ENCODE assay signal across 8 cellular contexts in genomic region chr1:244969355-244970235, GRCh38.
DNase-seq lines count a peak whose midpoint lies in the region; ATAC-seq and TF ChIP-seq lines count a peak whose summit lies in the region.

No MANE protein-coding gene starts in this region.

- TF ChIP-seq CTCF in Caco-2 (IDR thresholded peaks at IDR 0.05; ENCODE audit: insufficient read depth in 1 of 2, low read depth in 1 of 2, low read length in 1 of 2, severe bottlenecking in 1 of 2, unreplicated experiment in 1 of 2) (no peak), OCI-LY3 (IDR thresholded peaks at IDR 0.05; ENCODE audit: low read depth, low read length) (no peak), fibroblast of lung (conservative IDR thresholded peaks at IDR 0.05 in 1 of 2, IDR thresholded peaks at IDR 0.05 in 1 of 2; ENCODE audit: low read depth in 1 of 2, low read length in 2 of 2) (no peak)

- peak; percentile 22 for ATAC-seq in GM21526 (IDR thresholded peaks at IDR 0.05; ENCODE audit: low FRiP score, unreplicated experiment)
- ATAC-seq in naive thymus-derived CD8-positive, alpha-beta T cell = peak; percentile 31 to 43

- peaks cover 21% of the 10 kb centered on the region for H3K36me3 Mint-ChIP-seq in Caco-2 (ENCODE audit: insufficient read depth, unreplicated experiment)
- no peaks in the 10 kb centered on the region for H3K36me3 Mint-ChIP-seq in naive thymus-derived CD8-positive, alpha-beta T cell
- H3K36me3 Mint-ChIP-seq in stimulated activated naive CD8-positive, alpha-beta T cell treated with anti-CD3 and anti-CD28 coated beads, Interleukin-15, Interleukin-2, amounts not matched to agents 100 ng/mL and 50 ng/mL, for 24 hours (ENCODE audit: low read depth) = no peaks in the 10 kb centered on the region

- intact Hi-C loops in Caco-2 (cut with micrococcal nuclease; ENCODE audit: unreplicated experiment) = loop anchor here (1.0 to 5.0 kb wide), 6 partner anchors 16 to 509 kb away; partner anchors contain the start of genes CATSPERE, COX20 and DESI2

- no peaks in the 10 kb centered on the region for H3K9me3 Mint-ChIP-seq in Caco-2 (ENCODE audit: unreplicated experiment)
- H3K9me3 Mint-ChIP-seq in naive thymus-derived CD8-positive, alpha-beta T cell = no peaks in the 10 kb centered on the region
- no peaks in the 10 kb centered on the region for H3K9me3 Mint-ChIP-seq in stimulated activated naive CD8-positive, alpha-beta T cell treated with anti-CD3 and anti-CD28 coated beads, Interleukin-15, Interleukin-2, amounts not matched to agents 100 ng/mL and 50 ng/mL, for 24 hours

- H3K4me3 ChIP-seq in Caco-2 (ENCODE audit: low read depth, low read length) (peak overlapping the region; percentile 82), HUES64 (ENCODE audit: low read length) (peak overlapping the region; percentile 76), OCI-LY3 (ENCODE audit: low read length) (peak overlapping the region; percentile 75), fibroblast of lung (replicated peaks in 1 of 4; ENCODE audit: control extremely low read depth in 1 of 4, insufficient read depth in 1 of 4, low read depth in 3 of 4, low read length in 4 of 4) (peak overlapping the region; percentile 61 to 82 (median 68))

- POLR2A ChIA-PET in Caco-2 (lab: Charles Lee) = interaction anchor here (0.6 to 1.6 kb wide), 3 partner anchors 73 to 133 kb away, joined by 3 to 19 read pairs (median 3); partner anchors contain the start of gene HNRNPU
- POLR2A ChIA-PET in naive thymus-derived CD8-positive, alpha-beta T cell (lab: Charles Lee) = interaction anchor here (0.5 to 10.3 kb wide), 19 partner anchors 9 to 1146 kb away, joined by 3 to 366 read pairs (median 4); partner anchors contain the start of genes ADSS2, CATSPERE, COX20 and HNRNPU

- 5% methylated on average over 54 of the region's 54 CpGs for WGBS in HUES64

- no peaks in the 10 kb centered on the region for H3K27me3 Mint-ChIP-seq in Caco-2 (ENCODE audit: insufficient read depth, unreplicated experiment)
- H3K27me3 Mint-ChIP-seq in naive thymus-derived CD8-positive, alpha-beta T cell = no peaks in the 10 kb centered on the region
- H3K27me3 Mint-ChIP-seq in stimulated activated naive CD8-positive, alpha-beta T cell treated with anti-CD3 and anti-CD28 coated beads, Interleukin-15, Interleukin-2, amounts not matched to agents 100 ng/mL and 50 ng/mL, for 24 hours = no peaks in the 10 kb centered on the region

- H3K36me3 ChIP-seq in Caco-2 (ENCODE audit: control insufficient read depth, insufficient read depth, low read length) = no peaks in the 10 kb centered on the region
- H3K36me3 ChIP-seq in HUES64 (ENCODE audit: insufficient read depth, low read length) = no peaks in the 10 kb centered on the region
- H3K36me3 ChIP-seq in OCI-LY3 (replicated peaks; ENCODE audit: low read depth, low read length) = no peaks in the 10 kb centered on the region
- no peaks in the 10 kb centered on the region for H3K36me3 ChIP-seq in fibroblast of lung (ENCODE audit: control insufficient read depth, insufficient read depth, low read length)

- H3K4me3 Mint-ChIP-seq in Caco-2 (ENCODE audit: unreplicated experiment) = peak overlapping the region; percentile 91
- peak overlapping the region; percentile 90 to 98 (median 96) for H3K4me3 Mint-ChIP-seq in naive thymus-derived CD8-positive, alpha-beta T cell
- peak overlapping the region; percentile 94 for H3K4me3 Mint-ChIP-seq in stimulated activated naive CD8-positive, alpha-beta T cell treated with anti-CD3 and anti-CD28 coated beads, Interleukin-15, Interleukin-2, amounts not matched to agents 100 ng/mL and 50 ng/mL, for 24 hours

- DNase-seq in Caco-2 (no peak), activated T-helper 1 cell treated with Interleukin-2 at 50 U/mL for 16 hours (ENCODE audit: low read depth) (peak; percentile 41), fibroblast of lung (ENCODE audit: low read depth in 2 of 2) (peak; percentile 83 to 93)
- DNase-seq in naive thymus-derived CD8-positive, alpha-beta T cell = peak; percentile 51 to 90 (median 82)

- peak overlapping the region; percentile 15; the same call in 1 of the 2 replicates for H2AFZ ChIP-seq in OCI-LY3 (ENCODE audit: low read depth, low read length)
- no peak overlapping the region for H2AFZ ChIP-seq in fibroblast of lung (ENCODE audit: low read length)

- CTCF ChIA-PET in Caco-2 (lab: Charles Lee) = interaction anchor here (0.8 kb wide), 1 partner anchor 17 kb away, joined by 3 read pairs; no protein-coding TSS in a partner anchor

- H3K9ac ChIP-seq in HUES64 (ENCODE audit: low read depth, low read length) (peak overlapping the region; percentile 98), OCI-LY3 (ENCODE audit: low read length) (peak overlapping the region; percentile 86), fibroblast of lung (ENCODE audit: insufficient read depth, low read length) (peak overlapping the region; percentile 98)

- BruUV-seq in Caco-2 (replicated peaks; lab: Mats Ljungman, UMichigan) = TSS peak; percentile 73

- H3K4me2 ChIP-seq in OCI-LY3 (ENCODE audit: low read length) = peak overlapping the region; percentile 78
- H3K4me2 ChIP-seq in fibroblast of lung (ENCODE audit: extremely low read depth, insufficient read depth, low read length) = peak overlapping the region; percentile 73

- H3K4me1 ChIP-seq in Caco-2 (peaks cover 24% of the 10 kb centered on the region), HUES64 (ENCODE audit: insufficient read depth, low read length) (peaks cover 33% of the 10 kb centered on the region), OCI-LY3 (ENCODE audit: low read length) (peaks cover 19% of the 10 kb centered on the region), fibroblast of lung (ENCODE audit: control insufficient read depth, extremely low read depth, insufficient read depth, low read length) (peaks cover 9% of the 10 kb centered on the region)

- H3K9me3 ChIP-seq in Caco-2 = no peaks in the 10 kb centered on the region
- H3K9me3 ChIP-seq in HUES64 (ENCODE audit: insufficient read depth, low read depth, low read length) = no peaks in the 10 kb centered on the region
- H3K9me3 ChIP-seq in OCI-LY3 (ENCODE audit: insufficient read depth, low read length) = no peaks in the 10 kb centered on the region
- H3K9me3 ChIP-seq in fibroblast of lung (ENCODE audit: control insufficient read depth, insufficient read depth, low read depth, low read length) = no peaks in the 10 kb centered on the region

- H3K27me3 ChIP-seq in Caco-2 (replicated peaks; ENCODE audit: control insufficient read depth, insufficient read depth, low read length) = no peaks in the 10 kb centered on the region
- no peaks in the 10 kb centered on the region for H3K27me3 ChIP-seq in HUES64 (ENCODE audit: insufficient read depth, low read length)
- no peaks in the 10 kb centered on the region for H3K27me3 ChIP-seq in OCI-LY3 (ENCODE audit: low read depth, low read length)
- no peaks in the 10 kb centered on the region for H3K27me3 ChIP-seq in fibroblast of lung (ENCODE audit: control insufficient read depth, insufficient read depth, low read length)

- H3K27ac Mint-ChIP-seq in Caco-2 (ENCODE audit: unreplicated experiment) = peak overlapping the region; percentile 99
- peak overlapping the region; percentile 99 to 100 (median 99) for H3K27ac Mint-ChIP-seq in naive thymus-derived CD8-positive, alpha-beta T cell
- H3K27ac Mint-ChIP-seq in stimulated activated naive CD8-positive, alpha-beta T cell treated with anti-CD3 and anti-CD28 coated beads, Interleukin-15, Interleukin-2, amounts not matched to agents 100 ng/mL and 50 ng/mL, for 24 hours = peak overlapping the region; percentile 96

- H4K20me1 ChIP-seq in OCI-LY3 (ENCODE audit: insufficient read depth, low read length) (no peaks in the 10 kb centered on the region), fibroblast of lung (ENCODE audit: control insufficient read depth, extremely low read depth, insufficient read depth, low read length) (no peaks in the 10 kb centered on the region)

- peaks cover 24% of the 10 kb centered on the region for H3K4me1 Mint-ChIP-seq in Caco-2 (ENCODE audit: low read depth, unreplicated experiment)
- peaks cover 6 to 36% (median 21%) of the 10 kb centered on the region in 4 donors for H3K4me1 Mint-ChIP-seq in naive thymus-derived CD8-positive, alpha-beta T cell
- peaks cover 24% of the 10 kb centered on the region for H3K4me1 Mint-ChIP-seq in stimulated activated naive CD8-positive, alpha-beta T cell treated with anti-CD3 and anti-CD28 coated beads, Interleukin-15, Interleukin-2, amounts not matched to agents 100 ng/mL and 50 ng/mL, for 24 hours (ENCODE audit: low read depth)

- H3K79me2 ChIP-seq in OCI-LY3 (ENCODE audit: low read length) (peaks cover 3% of the 10 kb centered on the region; the same call in 1 of the 2 replicates), fibroblast of lung (ENCODE audit: control insufficient read depth, insufficient read depth, low read length) (peaks cover 2% of the 10 kb centered on the region)

- H3K27ac ChIP-seq in HUES64 (ENCODE audit: low read depth, low read length) = peak overlapping the region; percentile 100
- H3K27ac ChIP-seq in OCI-LY3 (ENCODE audit: low read length) = peak overlapping the region; percentile 91
- H3K27ac ChIP-seq in fibroblast of lung (ENCODE audit: insufficient read depth, low read length) = peak overlapping the region; percentile 99

Comparison
In these comparisons a context has a peak if more than half of its experiments do, and no peak if none do; other contexts are left out.
1. DNase-seq: peak in activated T-helper 1 cell treated with Interleukin-2 at 50 U/mL for 16 hours (single experiment), fibroblast of lung (2 of 2) and naive thymus-derived CD8-positive, alpha-beta T cell (10 of 10); none in Caco-2 (0 of 2).
2. Peak in every context shown above with its lines, with median percentiles within 50 percentile points of each other: H3K4me3 ChIP-seq, H3K27ac Mint-ChIP-seq, H3K4me3 Mint-ChIP-seq, H3K27ac ChIP-seq and H3K9ac ChIP-seq.